Comparison of ENCODE assay signal across 1 cellular context in the genomic region with DNA sequence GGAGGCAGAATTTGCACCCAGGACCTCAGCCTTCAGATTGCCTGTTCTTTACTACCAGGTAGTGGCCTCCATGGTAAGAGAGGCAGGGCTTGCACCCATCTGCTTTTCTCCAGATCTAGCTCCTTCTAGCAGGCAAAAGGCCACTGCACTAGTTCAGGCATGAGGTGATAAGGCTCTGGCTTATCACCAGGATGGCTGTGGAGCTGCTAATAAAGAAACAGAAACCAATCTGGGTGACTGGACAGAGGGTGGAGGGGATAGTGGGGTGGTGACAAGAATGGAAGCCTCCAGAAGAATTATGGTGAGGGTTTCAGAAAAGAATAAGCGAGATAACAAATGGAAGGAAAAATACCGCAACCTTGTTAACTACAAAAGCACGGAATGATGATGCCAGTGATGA.
TF ChIP-seq lines count a peak whose summit lies in the region.

No MANE protein-coding gene starts in this region.

TF ChIP-seq in K562, 482 proteins besides CTCF, POLR2A, EP300 and RAD21 (continues in another document):
- TF ChIP-seq, protein P1, sequence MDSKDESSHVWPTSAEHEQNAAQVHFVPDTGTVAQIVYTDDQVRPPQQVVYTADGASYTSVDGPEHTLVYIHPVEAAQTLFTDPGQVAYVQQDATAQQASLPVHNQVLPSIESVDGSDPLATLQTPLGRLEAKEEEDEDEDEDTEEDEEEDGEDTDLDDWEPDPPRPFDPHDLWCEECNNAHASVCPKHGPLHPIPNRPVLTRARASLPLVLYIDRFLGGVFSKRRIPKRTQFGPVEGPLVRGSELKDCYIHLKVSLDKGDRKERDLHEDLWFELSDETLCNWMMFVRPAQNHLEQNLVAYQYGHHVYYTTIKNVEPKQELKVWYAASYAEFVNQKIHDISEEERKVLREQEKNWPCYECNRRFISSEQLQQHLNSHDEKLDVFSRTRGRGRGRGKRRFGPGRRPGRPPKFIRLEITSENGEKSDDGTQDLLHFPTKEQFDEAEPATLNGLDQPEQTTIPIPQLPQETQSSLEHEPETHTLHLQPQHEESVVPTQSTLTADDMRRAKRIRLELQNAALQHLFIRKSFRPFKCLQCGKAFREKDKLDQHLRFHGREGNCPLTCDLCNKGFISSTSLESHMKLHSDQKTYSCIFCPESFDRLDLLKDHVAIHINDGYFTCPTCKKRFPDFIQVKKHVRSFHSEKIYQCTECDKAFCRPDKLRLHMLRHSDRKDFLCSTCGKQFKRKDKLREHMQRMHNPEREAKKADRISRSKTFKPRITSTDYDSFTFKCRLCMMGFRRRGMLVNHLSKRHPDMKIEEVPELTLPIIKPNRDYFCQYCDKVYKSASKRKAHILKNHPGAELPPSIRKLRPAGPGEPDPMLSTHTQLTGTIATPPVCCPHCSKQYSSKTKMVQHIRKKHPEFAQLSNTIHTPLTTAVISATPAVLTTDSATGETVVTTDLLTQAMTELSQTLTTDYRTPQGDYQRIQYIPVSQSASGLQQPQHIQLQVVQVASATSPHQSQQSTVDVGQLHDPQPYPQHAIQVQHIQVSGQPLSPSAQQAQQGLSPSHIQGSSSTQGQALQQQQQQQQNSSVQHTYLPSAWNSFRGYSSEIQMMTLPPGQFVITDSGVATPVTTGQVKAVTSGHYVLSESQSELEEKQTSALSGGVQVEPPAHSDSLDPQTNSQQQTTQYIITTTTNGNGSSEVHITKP (IDR thresholded peaks at IDR 0.05; ENCODE audit: partially characterized antibody) = peak; percentile 55
- 0 out of 2 replicates have a peak, but pooled peaks have one; percentile 51 for TF ChIP-seq SMAD4 (CRISPR knock-in tag; conservative IDR thresholded peaks at IDR 0.05)
- TF ChIP-seq DPF2 (IDR thresholded peaks at IDR 0.05) = peak; percentile 67
- no peak; the same call in 1 of the 2 replicates for TF ChIP-seq DMBX1 (CRISPR knock-in tag; IDR thresholded peaks at IDR 0.05; ENCODE audit: borderline replicate concordance)
- TF ChIP-seq, protein P2, sequence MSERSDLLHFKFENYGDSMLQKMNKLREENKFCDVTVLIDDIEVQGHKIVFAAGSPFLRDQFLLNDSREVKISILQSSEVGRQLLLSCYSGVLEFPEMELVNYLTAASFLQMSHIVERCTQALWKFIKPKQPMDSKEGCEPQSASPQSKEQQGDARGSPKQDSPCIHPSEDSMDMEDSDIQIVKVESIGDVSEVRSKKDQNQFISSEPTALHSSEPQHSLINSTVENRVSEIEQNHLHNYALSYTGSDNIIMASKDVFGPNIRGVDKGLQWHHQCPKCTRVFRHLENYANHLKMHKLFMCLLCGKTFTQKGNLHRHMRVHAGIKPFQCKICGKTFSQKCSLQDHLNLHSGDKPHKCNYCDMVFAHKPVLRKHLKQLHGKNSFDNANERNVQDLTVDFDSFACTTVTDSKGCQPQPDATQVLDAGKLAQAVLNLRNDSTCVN (CRISPR knock-in tag; IDR thresholded peaks at IDR 0.05) = no peak
- TF ChIP-seq ZNF644 (tag; IDR thresholded peaks at IDR 0.05; ENCODE audit: low read depth) = peak; percentile 48; the same call in 1 of the 2 replicates
- peak; percentile 31; the same call in 1 of the 2 replicates for TF ChIP-seq STAT5A (IDR thresholded peaks at IDR 0.05; ENCODE audit: borderline replicate concordance, low read length)
- TF ChIP-seq GTF2E2 (tag; IDR thresholded peaks at IDR 0.05) = no peak
- peak; percentile 62 for TF ChIP-seq SOX6 (IDR thresholded peaks at IDR 0.05)
- TF ChIP-seq, protein P3, sequence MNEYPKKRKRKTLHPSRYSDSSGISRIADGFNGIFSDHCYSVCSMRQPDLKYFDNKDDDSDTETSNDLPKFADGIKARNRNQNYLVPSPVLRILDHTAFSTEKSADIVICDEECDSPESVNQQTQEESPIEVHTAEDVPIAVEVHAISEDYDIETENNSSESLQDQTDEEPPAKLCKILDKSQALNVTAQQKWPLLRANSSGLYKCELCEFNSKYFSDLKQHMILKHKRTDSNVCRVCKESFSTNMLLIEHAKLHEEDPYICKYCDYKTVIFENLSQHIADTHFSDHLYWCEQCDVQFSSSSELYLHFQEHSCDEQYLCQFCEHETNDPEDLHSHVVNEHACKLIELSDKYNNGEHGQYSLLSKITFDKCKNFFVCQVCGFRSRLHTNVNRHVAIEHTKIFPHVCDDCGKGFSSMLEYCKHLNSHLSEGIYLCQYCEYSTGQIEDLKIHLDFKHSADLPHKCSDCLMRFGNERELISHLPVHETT (CRISPR knock-in tag; conservative IDR thresholded peaks at IDR 0.05 in 1 of 2, IDR thresholded peaks at IDR 0.05 in 1 of 2) = peak in 1 of 2 experiments; percentile 28; a peak in 1 of 4 replicates
- no peak for TF ChIP-seq ELF2 (CRISPR knock-in tag; IDR thresholded peaks at IDR 0.05)
- TF ChIP-seq, protein P4, sequence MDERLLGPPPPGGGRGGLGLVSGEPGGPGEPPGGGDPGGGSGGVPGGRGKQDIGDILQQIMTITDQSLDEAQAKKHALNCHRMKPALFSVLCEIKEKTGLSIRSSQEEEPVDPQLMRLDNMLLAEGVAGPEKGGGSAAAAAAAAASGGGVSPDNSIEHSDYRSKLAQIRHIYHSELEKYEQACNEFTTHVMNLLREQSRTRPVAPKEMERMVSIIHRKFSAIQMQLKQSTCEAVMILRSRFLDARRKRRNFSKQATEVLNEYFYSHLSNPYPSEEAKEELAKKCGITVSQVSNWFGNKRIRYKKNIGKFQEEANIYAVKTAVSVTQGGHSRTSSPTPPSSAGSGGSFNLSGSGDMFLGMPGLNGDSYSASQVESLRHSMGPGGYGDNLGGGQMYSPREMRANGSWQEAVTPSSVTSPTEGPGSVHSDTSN (CRISPR knock-in tag; IDR thresholded peaks at IDR 0.05; ENCODE audit: low read depth) = no peak
- TF ChIP-seq, protein P4 (tag; conservative IDR thresholded peaks at IDR 0.05; ENCODE audit: low read depth) = peak; percentile 85
- peak in 1 of 2 experiments; percentile 46; a peak in 2 of 4 replicates for TF ChIP-seq MAZ (CRISPR knock-in tag; conservative IDR thresholded peaks at IDR 0.05 in 1 of 2, IDR thresholded peaks at IDR 0.05 in 1 of 2)
- peak in 1 of 2 experiments; percentile 35; a peak in 1 of 4 replicates for TF ChIP-seq TBL1XR1 (IDR thresholded peaks at IDR 0.05; ENCODE audit: low read length in 2 of 2)
- no peak for TF ChIP-seq CEBPG (CRISPR knock-in tag; IDR thresholded peaks at IDR 0.05)
- no peak for TF ChIP-seq CEBPG (tag; conservative IDR thresholded peaks at IDR 0.05 in 1 of 2, IDR thresholded peaks at IDR 0.05 in 1 of 2)
- peak; percentile 43 for TF ChIP-seq DACH1 (IDR thresholded peaks at IDR 0.05; ENCODE audit: partially characterized antibody)
- no peak for TF ChIP-seq MECOM (CRISPR knock-in tag; IDR thresholded peaks at IDR 0.05)
- TF ChIP-seq RCOR1 (IDR thresholded peaks at IDR 0.05; ENCODE audit: borderline replicate concordance in 1 of 2, low read depth in 2 of 2, low read length in 2 of 2) = peak; percentile 13 to 85; a peak in 2 of 4 replicates
- 0 out of 2 replicates have a peak, but pooled peaks have one; percentile 7 for TF ChIP-seq ZNF134 (CRISPR knock-in tag; conservative IDR thresholded peaks at IDR 0.05)
- no peak for TF ChIP-seq ZNF668 (CRISPR knock-in tag; IDR thresholded peaks at IDR 0.05)
- no peak for TF ChIP-seq ZNF354B (CRISPR knock-in tag; IDR thresholded peaks at IDR 0.05)
- no peak for TF ChIP-seq DDX20 (tag; IDR thresholded peaks at IDR 0.05; ENCODE audit: low read depth)
- TF ChIP-seq TRIM24 (IDR thresholded peaks at IDR 0.05) = 0 out of 4 replicates have a peak, but pooled peaks of 1 of the 2 experiments have one; percentile 43
- TF ChIP-seq CBFA2T2 (conservative IDR thresholded peaks at IDR 0.05) = peak; percentile 73
- 0 out of 2 replicates have a peak, but pooled peaks have one; percentile 49 for TF ChIP-seq LEF1 (IDR thresholded peaks at IDR 0.05)
- no peak for TF ChIP-seq MCM7 (IDR thresholded peaks at IDR 0.05)
- TF ChIP-seq TCF3 (CRISPR knock-in tag; IDR thresholded peaks at IDR 0.05) = peak; percentile 76
- 0 out of 2 replicates have a peak, but pooled peaks have one; percentile 19 for TF ChIP-seq MEF2D (tag; conservative IDR thresholded peaks at IDR 0.05; ENCODE audit: low read depth)
- TF ChIP-seq ZNF24 (IDR thresholded peaks at IDR 0.05) = peak; percentile 58; the same call in 1 of the 2 replicates
- 0 out of 2 replicates have a peak, but pooled peaks have one; percentile 43 for TF ChIP-seq SMARCE1 (IDR thresholded peaks at IDR 0.05)
- peak; percentile 80 for TF ChIP-seq ARID1B (IDR thresholded peaks at IDR 0.05)
- TF ChIP-seq, protein P5, sequence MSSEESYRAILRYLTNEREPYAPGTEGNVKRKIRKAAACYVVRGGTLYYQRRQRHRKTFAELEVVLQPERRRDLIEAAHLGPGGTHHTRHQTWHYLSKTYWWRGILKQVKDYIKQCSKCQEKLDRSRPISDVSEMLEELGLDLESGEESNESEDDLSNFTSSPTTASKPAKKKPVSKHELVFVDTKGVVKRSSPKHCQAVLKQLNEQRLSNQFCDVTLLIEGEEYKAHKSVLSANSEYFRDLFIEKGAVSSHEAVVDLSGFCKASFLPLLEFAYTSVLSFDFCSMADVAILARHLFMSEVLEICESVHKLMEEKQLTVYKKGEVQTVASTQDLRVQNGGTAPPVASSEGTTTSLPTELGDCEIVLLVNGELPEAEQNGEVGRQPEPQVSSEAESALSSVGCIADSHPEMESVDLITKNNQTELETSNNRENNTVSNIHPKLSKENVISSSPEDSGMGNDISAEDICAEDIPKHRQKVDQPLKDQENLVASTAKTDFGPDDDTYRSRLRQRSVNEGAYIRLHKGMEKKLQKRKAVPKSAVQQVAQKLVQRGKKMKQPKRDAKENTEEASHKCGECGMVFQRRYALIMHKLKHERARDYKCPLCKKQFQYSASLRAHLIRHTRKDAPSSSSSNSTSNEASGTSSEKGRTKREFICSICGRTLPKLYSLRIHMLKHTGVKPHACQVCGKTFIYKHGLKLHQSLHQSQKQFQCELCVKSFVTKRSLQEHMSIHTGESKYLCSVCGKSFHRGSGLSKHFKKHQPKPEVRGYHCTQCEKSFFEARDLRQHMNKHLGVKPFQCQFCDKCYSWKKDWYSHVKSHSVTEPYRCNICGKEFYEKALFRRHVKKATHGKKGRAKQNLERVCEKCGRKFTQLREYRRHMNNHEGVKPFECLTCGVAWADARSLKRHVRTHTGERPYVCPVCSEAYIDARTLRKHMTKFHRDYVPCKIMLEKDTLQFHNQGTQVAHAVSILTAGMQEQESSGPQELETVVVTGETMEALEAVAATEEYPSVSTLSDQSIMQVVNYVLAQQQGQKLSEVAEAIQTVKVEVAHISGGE (CRISPR knock-in tag; IDR thresholded peaks at IDR 0.05) = 0 out of 6 replicates have a peak, but pooled peaks of 1 of the 3 experiments have one; percentile 22
- TF ChIP-seq, protein P6, sequence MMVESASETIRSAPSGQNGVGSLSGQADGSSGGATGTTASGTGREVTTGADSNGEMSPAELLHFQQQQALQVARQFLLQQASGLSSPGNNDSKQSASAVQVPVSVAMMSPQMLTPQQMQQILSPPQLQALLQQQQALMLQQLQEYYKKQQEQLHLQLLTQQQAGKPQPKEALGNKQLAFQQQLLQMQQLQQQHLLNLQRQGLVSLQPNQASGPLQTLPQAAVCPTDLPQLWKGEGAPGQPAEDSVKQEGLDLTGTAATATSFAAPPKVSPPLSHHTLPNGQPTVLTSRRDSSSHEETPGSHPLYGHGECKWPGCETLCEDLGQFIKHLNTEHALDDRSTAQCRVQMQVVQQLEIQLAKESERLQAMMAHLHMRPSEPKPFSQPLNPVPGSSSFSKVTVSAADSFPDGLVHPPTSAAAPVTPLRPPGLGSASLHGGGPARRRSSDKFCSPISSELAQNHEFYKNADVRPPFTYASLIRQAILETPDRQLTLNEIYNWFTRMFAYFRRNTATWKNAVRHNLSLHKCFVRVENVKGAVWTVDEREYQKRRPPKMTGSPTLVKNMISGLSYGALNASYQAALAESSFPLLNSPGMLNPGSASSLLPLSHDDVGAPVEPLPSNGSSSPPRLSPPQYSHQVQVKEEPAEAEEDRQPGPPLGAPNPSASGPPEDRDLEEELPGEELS (CRISPR knock-in tag; IDR thresholded peaks at IDR 0.05; ENCODE audit: borderline replicate concordance) = 0 out of 2 replicates have a peak, but pooled peaks have one; percentile 35
- TF ChIP-seq ZC3H4 (CRISPR knock-in tag; IDR thresholded peaks at IDR 0.05; ENCODE audit: borderline replicate concordance) = no peak
- no peak for TF ChIP-seq PYGO2 (tag; IDR thresholded peaks at IDR 0.05)
- no peak for TF ChIP-seq PHF21A (IDR thresholded peaks at IDR 0.05; ENCODE audit: borderline replicate concordance, low read depth)
- peak; percentile 46 for TF ChIP-seq NFIC (IDR thresholded peaks at IDR 0.05)
- TF ChIP-seq, protein P7, sequence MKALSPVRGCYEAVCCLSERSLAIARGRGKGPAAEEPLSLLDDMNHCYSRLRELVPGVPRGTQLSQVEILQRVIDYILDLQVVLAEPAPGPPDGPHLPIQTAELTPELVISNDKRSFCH (CRISPR knock-in tag; IDR thresholded peaks at IDR 0.05) = no peak
- TF ChIP-seq, protein P7 (tag; IDR thresholded peaks at IDR 0.05) = 0 out of 2 replicates have a peak, but pooled peaks have one; percentile 38
- peak; percentile 26; the same call in 1 of the 2 replicates for TF ChIP-seq POLR2AphosphoS5 (IDR thresholded peaks at IDR 0.05; ENCODE audit: control insufficient read depth, insufficient read depth, low read depth, low read length)
